Comparison of ENCODE assay signal across 22 cellular contexts in genomic region chr9:112245126-112245525, GRCh38.
"Had no signal": no experiment of that assay in that cellular context is flagged by ENCODE, and none has a peak within 500 bp of the region (broad histone marks: within the 10 kb centered on the region; RNA-seq: fewer than 3 reads in every experiment).

No MANE protein-coding gene starts in this region.

- H3K27me3 ChIP-seq: esophagus muscularis mucosa, gastrocnemius medialis, neural progenitor cell, stomach, thyroid gland, vagina had no signal

- H3K4me3 ChIP-seq: esophagus muscularis mucosa, gastrocnemius medialis, neural progenitor cell, stomach, thyroid gland, vagina had no signal

- DNase-seq: cortex of kidney; effector CD8-positive, alpha-beta T cell; endodermal cell; foreskin fibroblast; gastrocnemius medialis; head of caudate nucleus; mesendoderm; midbrain; naive thymus-derived CD4-positive, alpha-beta T cell; stimulated activated CD4-positive, alpha-beta T cell treated with anti-CD3 and anti-CD28 coated beads, Interleukin-2, amount 100 ng/mL, for 24 hours; stimulated activated CD4-positive, alpha-beta T cell treated with anti-CD3 and anti-CD28 coated beads, Interleukin-4, amount 100 ng/mL, for 24 hours; stimulated activated naive CD4-positive, alpha-beta T cell treated with Interleukin-2 at 50 U/mL for 16 hours; stomach; thyroid gland had no signal

- H3K36me3 ChIP-seq: gastrocnemius medialis, neural progenitor cell, thyroid gland had no signal

- H3K4me1 ChIP-seq: esophagus muscularis mucosa, gastrocnemius medialis, neural progenitor cell, parathyroid adenoma, thyroid gland, vagina had no signal

- H3K9me3 ChIP-seq: esophagus muscularis mucosa, gastrocnemius medialis, stomach, thyroid gland, vagina had no signal

- H3K4me3 Mint-ChIP-seq: endodermal cell; naive thymus-derived CD4-positive, alpha-beta T cell; nephron; neural progenitor cell; stimulated activated effector memory CD8-positive, alpha-beta T cell treated with anti-CD3 and anti-CD28 coated beads, Interleukin-12 subunit alpha, Interleukin-12 subunit beta, amount 100 ng/mL, for 72 hours had no signal

- H3K9me3 Mint-ChIP-seq: endodermal cell; naive thymus-derived CD4-positive, alpha-beta T cell; nephron; neural progenitor cell; stimulated activated effector memory CD8-positive, alpha-beta T cell treated with anti-CD3 and anti-CD28 coated beads, Interleukin-12 subunit alpha, Interleukin-12 subunit beta, amount 100 ng/mL, for 72 hours had no signal

- H3K27ac Mint-ChIP-seq: endodermal cell; nephron; neural progenitor cell; progenitor cell of endocrine pancreas; stimulated activated effector memory CD8-positive, alpha-beta T cell treated with anti-CD3 and anti-CD28 coated beads, Interleukin-12 subunit alpha, Interleukin-12 subunit beta, amount 100 ng/mL, for 72 hours had no signal

- H3K27me3 Mint-ChIP-seq: naive thymus-derived CD4-positive, alpha-beta T cell; progenitor cell of endocrine pancreas had no signal

- H3K4me1 Mint-ChIP-seq: endodermal cell, nephron, neural progenitor cell had no signal

- H3K27ac ChIP-seq: esophagus muscularis mucosa, gastrocnemius medialis, neural progenitor cell, parathyroid adenoma, thyroid gland, vagina had no signal

- ATAC-seq: gastrocnemius medialis; naive thymus-derived CD4-positive, alpha-beta T cell; sciatic nerve; stimulated activated effector memory CD8-positive, alpha-beta T cell treated with anti-CD3 and anti-CD28 coated beads, Interleukin-12 subunit alpha, Interleukin-12 subunit beta, amount 100 ng/mL, for 72 hours had no signal
